Comparison of ENCODE assay signal across 1 cellular context in the genomic region with DNA sequence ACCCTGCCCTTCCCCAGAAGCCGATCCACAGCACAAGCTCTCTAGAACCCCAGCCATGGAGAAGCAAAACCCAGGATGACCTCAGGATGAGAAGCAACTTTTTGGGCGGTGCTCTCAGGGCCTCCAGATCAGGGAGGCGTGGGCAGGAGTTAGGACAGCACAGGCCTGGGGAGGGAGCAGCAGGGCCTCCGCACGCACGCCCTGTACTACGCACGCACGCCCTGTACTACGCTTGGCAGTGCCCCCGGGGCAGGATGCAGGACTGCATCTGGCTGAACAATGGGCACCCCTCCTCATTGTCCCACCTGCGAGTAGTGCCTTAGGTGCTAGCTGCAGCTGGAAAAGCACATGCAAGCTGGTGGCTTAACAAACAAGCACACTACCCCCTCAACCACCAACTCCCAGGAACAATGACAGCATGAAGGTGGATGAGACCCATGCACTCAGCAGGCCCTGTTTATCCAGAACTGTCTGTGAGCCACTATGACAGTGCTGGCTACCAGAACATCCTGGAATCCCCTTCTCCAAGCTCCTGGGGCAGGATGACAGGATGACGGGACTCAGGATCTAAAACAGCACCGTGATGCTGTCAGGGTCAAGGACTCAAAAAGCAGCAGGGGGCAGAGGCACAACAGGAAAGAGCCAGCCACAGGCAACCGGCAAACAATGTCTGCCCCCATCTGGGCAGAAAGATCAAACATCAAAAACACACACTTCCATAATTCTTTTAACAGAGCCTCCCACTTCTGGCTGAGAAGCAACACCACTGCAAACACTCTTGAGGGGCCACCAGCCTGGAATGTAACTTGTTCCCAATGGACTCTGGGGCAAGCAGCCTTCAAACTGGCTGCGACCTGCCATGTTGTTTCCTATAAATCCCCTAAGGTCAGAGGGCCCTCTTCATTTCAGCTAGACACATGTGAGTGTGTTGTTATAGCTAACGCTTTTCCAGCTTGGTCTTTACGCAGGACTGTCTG.
A peak's percentile ranks its signal among the peaks of the same experiment; 100 is the strongest.
TF ChIP-seq lines count a peak whose summit lies in the region.

No MANE protein-coding gene starts in this region.

TF ChIP-seq in HepG2, 621 proteins besides CTCF, POLR2A, EP300 and RAD21 (continued from another document and continues in another):
- TF ChIP-seq, protein P1, sequence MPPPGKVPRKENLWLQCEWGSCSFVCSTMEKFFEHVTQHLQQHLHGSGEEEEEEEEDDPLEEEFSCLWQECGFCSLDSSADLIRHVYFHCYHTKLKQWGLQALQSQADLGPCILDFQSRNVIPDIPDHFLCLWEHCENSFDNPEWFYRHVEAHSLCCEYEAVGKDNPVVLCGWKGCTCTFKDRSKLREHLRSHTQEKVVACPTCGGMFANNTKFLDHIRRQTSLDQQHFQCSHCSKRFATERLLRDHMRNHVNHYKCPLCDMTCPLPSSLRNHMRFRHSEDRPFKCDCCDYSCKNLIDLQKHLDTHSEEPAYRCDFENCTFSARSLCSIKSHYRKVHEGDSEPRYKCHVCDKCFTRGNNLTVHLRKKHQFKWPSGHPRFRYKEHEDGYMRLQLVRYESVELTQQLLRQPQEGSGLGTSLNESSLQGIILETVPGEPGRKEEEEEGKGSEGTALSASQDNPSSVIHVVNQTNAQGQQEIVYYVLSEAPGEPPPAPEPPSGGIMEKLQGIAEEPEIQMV (CRISPR knock-in tag; IDR thresholded peaks at IDR 0.05; ENCODE audit: low read depth), result no peak
- TF ChIP-seq ZNF761 (CRISPR knock-in tag; conservative IDR thresholded peaks at IDR 0.05), result no peak
- TF ChIP-seq, protein P2, sequence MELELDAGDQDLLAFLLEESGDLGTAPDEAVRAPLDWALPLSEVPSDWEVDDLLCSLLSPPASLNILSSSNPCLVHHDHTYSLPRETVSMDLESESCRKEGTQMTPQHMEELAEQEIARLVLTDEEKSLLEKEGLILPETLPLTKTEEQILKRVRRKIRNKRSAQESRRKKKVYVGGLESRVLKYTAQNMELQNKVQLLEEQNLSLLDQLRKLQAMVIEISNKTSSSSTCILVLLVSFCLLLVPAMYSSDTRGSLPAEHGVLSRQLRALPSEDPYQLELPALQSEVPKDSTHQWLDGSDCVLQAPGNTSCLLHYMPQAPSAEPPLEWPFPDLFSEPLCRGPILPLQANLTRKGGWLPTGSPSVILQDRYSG (CRISPR knock-in tag; IDR thresholded peaks at IDR 0.05), result no peak
- TF ChIP-seq SMYD3 (CRISPR knock-in tag; IDR thresholded peaks at IDR 0.05), result no peak
- TF ChIP-seq SETDB1 (CRISPR knock-in tag; IDR thresholded peaks at IDR 0.05; ENCODE audit: borderline replicate concordance), result no peak
- no peak for TF ChIP-seq ZIK1 (CRISPR knock-in tag; IDR thresholded peaks at IDR 0.05; ENCODE audit: borderline replicate concordance, low read depth)
- no peak for TF ChIP-seq YEATS2 (CRISPR knock-in tag; IDR thresholded peaks at IDR 0.05; ENCODE audit: borderline replicate concordance)
- no peak for TF ChIP-seq FOXM1 (CRISPR knock-in tag; IDR thresholded peaks at IDR 0.05)
- TF ChIP-seq, protein P3, sequence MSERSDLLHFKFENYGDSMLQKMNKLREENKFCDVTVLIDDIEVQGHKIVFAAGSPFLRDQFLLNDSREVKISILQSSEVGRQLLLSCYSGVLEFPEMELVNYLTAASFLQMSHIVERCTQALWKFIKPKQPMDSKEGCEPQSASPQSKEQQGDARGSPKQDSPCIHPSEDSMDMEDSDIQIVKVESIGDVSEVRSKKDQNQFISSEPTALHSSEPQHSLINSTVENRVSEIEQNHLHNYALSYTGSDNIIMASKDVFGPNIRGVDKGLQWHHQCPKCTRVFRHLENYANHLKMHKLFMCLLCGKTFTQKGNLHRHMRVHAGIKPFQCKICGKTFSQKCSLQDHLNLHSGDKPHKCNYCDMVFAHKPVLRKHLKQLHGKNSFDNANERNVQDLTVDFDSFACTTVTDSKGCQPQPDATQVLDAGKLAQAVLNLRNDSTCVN (CRISPR knock-in tag; IDR thresholded peaks at IDR 0.05; ENCODE audit: borderline replicate concordance), result 0 out of 2 replicates have a peak, but pooled peaks have one; percentile 15
- no peak for TF ChIP-seq ZNF329 (CRISPR knock-in tag; IDR thresholded peaks at IDR 0.05; ENCODE audit: low read depth)
- TF ChIP-seq, protein P4, sequence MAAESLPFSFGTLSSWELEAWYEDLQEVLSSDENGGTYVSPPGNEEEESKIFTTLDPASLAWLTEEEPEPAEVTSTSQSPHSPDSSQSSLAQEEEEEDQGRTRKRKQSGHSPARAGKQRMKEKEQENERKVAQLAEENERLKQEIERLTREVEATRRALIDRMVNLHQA (CRISPR knock-in tag; IDR thresholded peaks at IDR 0.05), result no peak
- TF ChIP-seq MED13 (CRISPR knock-in tag; IDR thresholded peaks at IDR 0.05), result no peak
- no peak for TF ChIP-seq SP140L (CRISPR knock-in tag; IDR thresholded peaks at IDR 0.05; ENCODE audit: borderline replicate concordance)
- no peak for TF ChIP-seq ZNF367 (CRISPR knock-in tag; IDR thresholded peaks at IDR 0.05; ENCODE audit: borderline replicate concordance)
- TF ChIP-seq, protein P5, sequence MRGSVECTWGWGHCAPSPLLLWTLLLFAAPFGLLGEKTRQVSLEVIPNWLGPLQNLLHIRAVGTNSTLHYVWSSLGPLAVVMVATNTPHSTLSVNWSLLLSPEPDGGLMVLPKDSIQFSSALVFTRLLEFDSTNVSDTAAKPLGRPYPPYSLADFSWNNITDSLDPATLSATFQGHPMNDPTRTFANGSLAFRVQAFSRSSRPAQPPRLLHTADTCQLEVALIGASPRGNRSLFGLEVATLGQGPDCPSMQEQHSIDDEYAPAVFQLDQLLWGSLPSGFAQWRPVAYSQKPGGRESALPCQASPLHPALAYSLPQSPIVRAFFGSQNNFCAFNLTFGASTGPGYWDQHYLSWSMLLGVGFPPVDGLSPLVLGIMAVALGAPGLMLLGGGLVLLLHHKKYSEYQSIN (CRISPR knock-in tag; IDR thresholded peaks at IDR 0.05; ENCODE audit: borderline replicate concordance), result no peak
- peak; percentile 45; the same call in 1 of the 2 replicates for TF ChIP-seq ZBTB7B (CRISPR knock-in tag; IDR thresholded peaks at IDR 0.05)
- TF ChIP-seq MAF1 (CRISPR knock-in tag; IDR thresholded peaks at IDR 0.05; ENCODE audit: borderline replicate concordance), result no peak
- TF ChIP-seq ZBTB8A (CRISPR knock-in tag; IDR thresholded peaks at IDR 0.05; ENCODE audit: borderline replicate concordance, low read depth), result no peak
- TF ChIP-seq ZNF256 (CRISPR knock-in tag; conservative IDR thresholded peaks at IDR 0.05), result no peak
- TF ChIP-seq REL (CRISPR knock-in tag; conservative IDR thresholded peaks at IDR 0.05), result no peak
- TF ChIP-seq PPARG (CRISPR knock-in tag; conservative IDR thresholded peaks at IDR 0.05), result 0 out of 2 replicates have a peak, but pooled peaks have one; percentile 32
- TF ChIP-seq LCORL (IDR thresholded peaks at IDR 0.05), result no peak
- TF ChIP-seq LCORL (CRISPR knock-in tag; IDR thresholded peaks at IDR 0.05), result 0 out of 2 replicates have a peak, but pooled peaks have one; percentile 40
- no peak for TF ChIP-seq DPF2 (CRISPR knock-in tag; IDR thresholded peaks at IDR 0.05; ENCODE audit: borderline replicate concordance, low read depth)
- peak; percentile 41; the same call in 1 of the 2 replicates for TF ChIP-seq SAP130 (CRISPR knock-in tag; IDR thresholded peaks at IDR 0.05; ENCODE audit: low read depth)
- TF ChIP-seq ZNF446 (CRISPR knock-in tag; IDR thresholded peaks at IDR 0.05), result no peak
- no peak for TF ChIP-seq HDAC1 (CRISPR knock-in tag; IDR thresholded peaks at IDR 0.05)
- TF ChIP-seq, protein P6, sequence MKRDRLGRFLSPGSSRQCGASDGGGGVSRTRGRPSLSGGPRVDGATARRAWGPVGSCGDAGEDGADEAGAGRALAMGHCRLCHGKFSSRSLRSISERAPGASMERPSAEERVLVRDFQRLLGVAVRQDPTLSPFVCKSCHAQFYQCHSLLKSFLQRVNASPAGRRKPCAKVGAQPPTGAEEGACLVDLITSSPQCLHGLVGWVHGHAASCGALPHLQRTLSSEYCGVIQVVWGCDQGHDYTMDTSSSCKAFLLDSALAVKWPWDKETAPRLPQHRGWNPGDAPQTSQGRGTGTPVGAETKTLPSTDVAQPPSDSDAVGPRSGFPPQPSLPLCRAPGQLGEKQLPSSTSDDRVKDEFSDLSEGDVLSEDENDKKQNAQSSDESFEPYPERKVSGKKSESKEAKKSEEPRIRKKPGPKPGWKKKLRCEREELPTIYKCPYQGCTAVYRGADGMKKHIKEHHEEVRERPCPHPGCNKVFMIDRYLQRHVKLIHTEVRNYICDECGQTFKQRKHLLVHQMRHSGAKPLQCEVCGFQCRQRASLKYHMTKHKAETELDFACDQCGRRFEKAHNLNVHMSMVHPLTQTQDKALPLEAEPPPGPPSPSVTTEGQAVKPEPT (CRISPR knock-in tag; IDR thresholded peaks at IDR 0.05; ENCODE audit: low read depth), result no peak
- TF ChIP-seq ZNF644 (CRISPR knock-in tag; IDR thresholded peaks at IDR 0.05; ENCODE audit: low read depth), result peak; percentile 60; the same call in 1 of the 2 replicates
- TF ChIP-seq RXRB (CRISPR knock-in tag; IDR thresholded peaks at IDR 0.05; ENCODE audit: borderline replicate concordance), result peak; percentile 37; the same call in 1 of the 2 replicates
- no peak for TF ChIP-seq RFX3 (CRISPR knock-in tag; IDR thresholded peaks at IDR 0.05)
- TF ChIP-seq, protein P7, sequence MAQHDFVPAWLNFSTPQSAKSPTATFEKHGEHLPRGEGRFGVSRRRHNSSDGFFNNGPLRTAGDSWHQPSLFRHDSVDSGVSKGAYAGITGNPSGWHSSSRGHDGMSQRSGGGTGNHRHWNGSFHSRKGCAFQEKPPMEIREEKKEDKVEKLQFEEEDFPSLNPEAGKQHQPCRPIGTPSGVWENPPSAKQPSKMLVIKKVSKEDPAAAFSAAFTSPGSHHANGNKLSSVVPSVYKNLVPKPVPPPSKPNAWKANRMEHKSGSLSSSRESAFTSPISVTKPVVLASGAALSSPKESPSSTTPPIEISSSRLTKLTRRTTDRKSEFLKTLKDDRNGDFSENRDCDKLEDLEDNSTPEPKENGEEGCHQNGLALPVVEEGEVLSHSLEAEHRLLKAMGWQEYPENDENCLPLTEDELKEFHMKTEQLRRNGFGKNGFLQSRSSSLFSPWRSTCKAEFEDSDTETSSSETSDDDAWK (CRISPR knock-in tag; IDR thresholded peaks at IDR 0.05), result no peak
- TF ChIP-seq GLI4 (CRISPR knock-in tag; IDR thresholded peaks at IDR 0.05; ENCODE audit: borderline replicate concordance), result no peak
- 0 out of 2 replicates have a peak, but pooled peaks have one; percentile 23 for TF ChIP-seq SALL1 (CRISPR knock-in tag; IDR thresholded peaks at IDR 0.05)
- TF ChIP-seq MAFG (CRISPR knock-in tag; IDR thresholded peaks at IDR 0.05), result no peak
- TF ChIP-seq PITX1 (CRISPR knock-in tag; IDR thresholded peaks at IDR 0.05), result 0 out of 2 replicates have a peak, but pooled peaks have one; percentile 22
- no peak for TF ChIP-seq ELF4 (CRISPR knock-in tag; IDR thresholded peaks at IDR 0.05; ENCODE audit: borderline replicate concordance)
- no peak for TF ChIP-seq MXI1 (IDR thresholded peaks at IDR 0.05; ENCODE audit: borderline replicate concordance, low read depth, low read length)
- TF ChIP-seq HNRNPH1 (optimal IDR thresholded peaks at IDR 0.05; ENCODE audit: low read depth, low read length), result no peak
- no peak for TF ChIP-seq KDM2A (CRISPR knock-in tag; IDR thresholded peaks at IDR 0.05; ENCODE audit: borderline replicate concordance, low read depth)
- TF ChIP-seq MAFK (conservative IDR thresholded peaks at IDR 0.05 in 1 of 2, IDR thresholded peaks at IDR 0.05 in 1 of 2; ENCODE audit: low read length in 2 of 2), result no peak
- TF ChIP-seq, protein P8, sequence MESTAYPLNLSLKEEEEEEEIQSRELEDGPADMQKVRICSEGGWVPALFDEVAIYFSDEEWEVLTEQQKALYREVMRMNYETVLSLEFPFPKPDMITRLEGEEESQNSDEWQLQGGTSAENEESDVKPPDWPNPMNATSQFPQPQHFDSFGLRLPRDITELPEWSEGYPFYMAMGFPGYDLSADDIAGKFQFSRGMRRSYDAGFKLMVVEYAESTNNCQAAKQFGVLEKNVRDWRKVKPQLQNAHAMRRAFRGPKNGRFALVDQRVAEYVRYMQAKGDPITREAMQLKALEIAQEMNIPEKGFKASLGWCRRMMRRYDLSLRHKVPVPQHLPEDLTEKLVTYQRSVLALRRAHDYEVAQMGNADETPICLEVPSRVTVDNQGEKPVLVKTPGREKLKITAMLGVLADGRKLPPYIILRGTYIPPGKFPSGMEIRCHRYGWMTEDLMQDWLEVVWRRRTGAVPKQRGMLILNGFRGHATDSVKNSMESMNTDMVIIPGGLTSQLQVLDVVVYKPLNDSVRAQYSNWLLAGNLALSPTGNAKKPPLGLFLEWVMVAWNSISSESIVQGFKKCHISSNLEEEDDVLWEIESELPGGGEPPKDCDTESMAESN (CRISPR knock-in tag; conservative IDR thresholded peaks at IDR 0.05), result no peak
- peak; percentile 44; the same call in 1 of the 2 replicates for TF ChIP-seq NR2F6 (IDR thresholded peaks at IDR 0.05)
- peak; percentile 74 for TF ChIP-seq NR2F6 (CRISPR knock-in tag; IDR thresholded peaks at IDR 0.05)
- TF ChIP-seq ZNF570 (CRISPR knock-in tag; IDR thresholded peaks at IDR 0.05; ENCODE audit: borderline replicate concordance), result no peak
- no peak for TF ChIP-seq TEAD2 (CRISPR knock-in tag; IDR thresholded peaks at IDR 0.05)
- TF ChIP-seq, protein P9, sequence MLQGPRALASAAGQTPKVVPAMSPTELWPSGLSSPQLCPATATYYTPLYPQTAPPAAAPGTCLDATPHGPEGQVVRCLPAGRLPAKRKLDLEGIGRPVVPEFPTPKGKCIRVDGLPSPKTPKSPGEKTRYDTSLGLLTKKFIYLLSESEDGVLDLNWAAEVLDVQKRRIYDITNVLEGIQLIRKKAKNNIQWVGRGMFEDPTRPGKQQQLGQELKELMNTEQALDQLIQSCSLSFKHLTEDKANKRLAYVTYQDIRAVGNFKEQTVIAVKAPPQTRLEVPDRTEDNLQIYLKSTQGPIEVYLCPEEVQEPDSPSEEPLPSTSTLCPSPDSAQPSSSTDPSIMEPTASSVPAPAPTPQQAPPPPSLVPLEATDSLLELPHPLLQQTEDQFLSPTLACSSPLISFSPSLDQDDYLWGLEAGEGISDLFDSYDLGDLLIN (CRISPR knock-in tag; IDR thresholded peaks at IDR 0.05; ENCODE audit: borderline replicate concordance), result no peak
- no peak for TF ChIP-seq ZNF234 (CRISPR knock-in tag; conservative IDR thresholded peaks at IDR 0.05)
- TF ChIP-seq, protein P10, sequence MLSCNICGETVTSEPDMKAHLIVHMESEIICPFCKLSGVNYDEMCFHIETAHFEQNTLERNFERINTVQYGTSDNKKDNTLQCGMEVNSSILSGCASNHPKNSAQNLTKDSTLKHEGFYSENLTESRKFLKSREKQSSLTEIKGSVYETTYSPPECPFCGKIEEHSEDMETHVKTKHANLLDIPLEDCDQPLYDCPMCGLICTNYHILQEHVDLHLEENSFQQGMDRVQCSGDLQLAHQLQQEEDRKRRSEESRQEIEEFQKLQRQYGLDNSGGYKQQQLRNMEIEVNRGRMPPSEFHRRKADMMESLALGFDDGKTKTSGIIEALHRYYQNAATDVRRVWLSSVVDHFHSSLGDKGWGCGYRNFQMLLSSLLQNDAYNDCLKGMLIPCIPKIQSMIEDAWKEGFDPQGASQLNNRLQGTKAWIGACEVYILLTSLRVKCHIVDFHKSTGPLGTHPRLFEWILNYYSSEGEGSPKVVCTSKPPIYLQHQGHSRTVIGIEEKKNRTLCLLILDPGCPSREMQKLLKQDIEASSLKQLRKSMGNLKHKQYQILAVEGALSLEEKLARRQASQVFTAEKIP (CRISPR knock-in tag; IDR thresholded peaks at IDR 0.05; ENCODE audit: borderline replicate concordance), result no peak
- no peak for TF ChIP-seq SP1 (IDR thresholded peaks at IDR 0.05)
- TF ChIP-seq SP1 (CRISPR knock-in tag; IDR thresholded peaks at IDR 0.05), result no peak
- TF ChIP-seq FIP1L1 (IDR thresholded peaks at IDR 0.05; ENCODE audit: borderline replicate concordance, insufficient read depth, low read depth, low read length), result no peak
- no peak for TF ChIP-seq ZNF572 (CRISPR knock-in tag; IDR thresholded peaks at IDR 0.05)
- TF ChIP-seq, protein P11, sequence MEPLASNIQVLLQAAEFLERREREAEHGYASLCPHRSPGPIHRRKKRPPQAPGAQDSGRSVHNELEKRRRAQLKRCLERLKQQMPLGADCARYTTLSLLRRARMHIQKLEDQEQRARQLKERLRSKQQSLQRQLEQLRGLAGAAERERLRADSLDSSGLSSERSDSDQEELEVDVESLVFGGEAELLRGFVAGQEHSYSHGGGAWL (CRISPR knock-in tag; IDR thresholded peaks at IDR 0.05), result no peak
